ENCODE assay signal across 1 cellular context in the genomic region with DNA sequence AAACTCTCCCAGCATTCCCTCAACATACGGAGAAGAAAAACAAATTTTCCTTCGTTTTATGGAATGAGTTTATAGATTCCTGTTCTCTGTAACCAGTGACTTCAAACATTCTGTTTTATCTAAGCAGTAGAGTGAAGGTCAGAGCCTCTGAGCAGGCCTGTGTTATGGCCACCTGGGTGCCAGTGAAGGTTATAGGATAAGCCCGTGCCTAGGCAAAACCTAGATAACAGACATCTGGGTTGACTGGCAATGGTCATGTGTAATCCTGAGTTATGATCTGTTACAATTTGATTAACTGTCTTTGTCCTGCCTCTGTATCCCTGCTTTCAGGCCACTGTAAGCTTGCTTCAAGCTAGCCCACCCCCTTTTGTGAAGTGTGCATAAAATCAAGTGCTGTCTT.
TF ChIP-seq lines count a peak whose summit lies in the region.

No MANE protein-coding gene starts in this region.

TF ChIP-seq in IMR-90, 13 proteins besides CTCF, POLR2A, EP300 and RAD21:
- no peak for TF ChIP-seq FOS (IDR thresholded peaks at IDR 0.05; ENCODE audit: low read depth, low read length)
- TF ChIP-seq BHLHE40 (IDR thresholded peaks at IDR 0.05; ENCODE audit: low read depth, low read length) = no peak
- TF ChIP-seq SMC3 (IDR thresholded peaks at IDR 0.05; ENCODE audit: low read depth, low read length) = no peak
- no peak for TF ChIP-seq RCOR1 (IDR thresholded peaks at IDR 0.05; ENCODE audit: insufficient replicate concordance, low read length)
- no peak for TF ChIP-seq MXI1 (IDR thresholded peaks at IDR 0.05; ENCODE audit: borderline replicate concordance, low read depth, low read length)
- no peak for TF ChIP-seq RFX5 (IDR thresholded peaks at IDR 0.05; ENCODE audit: low read depth, low read length)
- TF ChIP-seq MAFK (IDR thresholded peaks at IDR 0.05; ENCODE audit: low read depth, low read length) = no peak
- TF ChIP-seq MAZ (IDR thresholded peaks at IDR 0.05; ENCODE audit: borderline replicate concordance, low read depth, low read length) = no peak
- TF ChIP-seq, protein P1, sequence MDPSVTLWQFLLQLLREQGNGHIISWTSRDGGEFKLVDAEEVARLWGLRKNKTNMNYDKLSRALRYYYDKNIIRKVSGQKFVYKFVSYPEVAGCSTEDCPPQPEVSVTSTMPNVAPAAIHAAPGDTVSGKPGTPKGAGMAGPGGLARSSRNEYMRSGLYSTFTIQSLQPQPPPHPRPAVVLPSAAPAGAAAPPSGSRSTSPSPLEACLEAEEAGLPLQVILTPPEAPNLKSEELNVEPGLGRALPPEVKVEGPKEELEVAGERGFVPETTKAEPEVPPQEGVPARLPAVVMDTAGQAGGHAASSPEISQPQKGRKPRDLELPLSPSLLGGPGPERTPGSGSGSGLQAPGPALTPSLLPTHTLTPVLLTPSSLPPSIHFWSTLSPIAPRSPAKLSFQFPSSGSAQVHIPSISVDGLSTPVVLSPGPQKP (IDR thresholded peaks at IDR 0.05; ENCODE audit: borderline replicate concordance, low read depth, low read length) = no peak
- TF ChIP-seq CHD1 (IDR thresholded peaks at IDR 0.05; ENCODE audit: low read depth, low read length) = no peak
- TF ChIP-seq NFE2L2 (IDR thresholded peaks at IDR 0.05; ENCODE audit: low read depth, low read length) = no peak
- TF ChIP-seq, protein P2, sequence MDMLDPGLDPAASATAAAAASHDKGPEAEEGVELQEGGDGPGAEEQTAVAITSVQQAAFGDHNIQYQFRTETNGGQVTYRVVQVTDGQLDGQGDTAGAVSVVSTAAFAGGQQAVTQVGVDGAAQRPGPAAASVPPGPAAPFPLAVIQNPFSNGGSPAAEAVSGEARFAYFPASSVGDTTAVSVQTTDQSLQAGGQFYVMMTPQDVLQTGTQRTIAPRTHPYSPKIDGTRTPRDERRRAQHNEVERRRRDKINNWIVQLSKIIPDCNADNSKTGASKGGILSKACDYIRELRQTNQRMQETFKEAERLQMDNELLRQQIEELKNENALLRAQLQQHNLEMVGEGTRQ (IDR thresholded peaks at IDR 0.05; ENCODE audit: low read depth, low read length) = no peak
- TF ChIP-seq CEBPB (IDR thresholded peaks at IDR 0.05; ENCODE audit: low read depth, low read length) = no peak
